11 cellular contexts compared by ENCODE assay signal in the genomic region with DNA sequence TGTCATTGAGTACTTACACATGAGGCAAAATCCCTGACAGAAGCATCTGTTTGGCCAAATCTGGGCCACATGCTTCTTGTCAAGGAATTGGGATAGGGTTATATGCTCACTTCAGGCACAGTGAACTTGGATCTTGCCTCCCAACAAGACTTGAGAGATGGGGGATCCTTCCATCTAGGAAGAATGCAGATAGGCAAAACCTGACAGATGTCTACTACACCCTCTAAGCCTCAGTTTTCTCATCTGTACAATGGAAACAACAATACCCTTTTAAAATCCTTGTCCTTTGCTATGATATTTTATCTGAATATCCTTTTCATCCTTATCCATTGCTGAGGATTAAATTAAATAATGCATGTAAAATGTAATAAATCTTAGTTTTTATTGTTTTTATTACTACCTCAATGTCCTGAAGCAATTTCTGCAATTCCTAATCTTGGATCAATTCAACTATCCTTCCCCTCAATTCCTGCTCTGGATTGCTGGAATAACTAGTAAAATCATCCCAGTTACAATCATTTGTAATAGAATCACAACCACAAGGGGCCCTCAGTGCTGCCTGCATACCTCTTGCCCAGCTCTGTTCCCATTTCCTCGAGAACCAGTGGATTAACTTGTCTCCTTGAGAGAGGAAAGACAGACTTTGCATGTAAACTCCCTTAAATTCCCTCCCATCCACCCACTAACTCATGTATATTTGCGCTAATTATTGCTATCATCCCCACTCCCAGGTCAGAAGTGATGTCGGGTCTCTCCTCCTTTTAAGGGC. TPM values are rescaled to one million over a fixed set of nuclear protein-coding genes. Genes with fewer than 3 reads are reported as not detected.
A peak's percentile ranks its signal among the peaks of the same experiment; 100 is the strongest.
DNase-seq lines count a peak whose midpoint lies in the region; ATAC-seq, FAIRE-seq and TF ChIP-seq lines count a peak whose summit lies in the region.
"Had no signal": no experiment of that assay in that cellular context is flagged by ENCODE, and none has a peak within 500 bp of the region (broad histone marks: within the 10 kb centered on the region; RNA-seq: fewer than 3 reads in every experiment).

No MANE protein-coding gene starts in this region.

- H3K4me3 ChIP-seq in BJ (ENCODE audit: low read depth, low read length) (no peak overlapping the region), brain microvascular endothelial cell (ENCODE audit: low read depth, low read length) (no peak overlapping the region), HepG2 (replicated peaks in 1 of 3; ENCODE audit: insufficient read depth in 1 of 3, low read depth in 2 of 3, low read length in 3 of 3) (no peak overlapping the region)

- TF ChIP-seq CTCF in BJ (IDR thresholded peaks at IDR 0.05; ENCODE audit: insufficient read depth, low read depth, low read length): peak; percentile 47
- peak; percentile 61 for TF ChIP-seq CTCF in brain microvascular endothelial cell (IDR thresholded peaks at IDR 0.05; ENCODE audit: low read depth, low read length, missing control alignments)
- TF ChIP-seq CTCF in HepG2 (CRISPR knock-in tag; IDR thresholded peaks at IDR 0.05): no peak

- TF ChIP-seq EP300 in HepG2 (IDR thresholded peaks at IDR 0.05; ENCODE audit: low read depth in 2 of 2, low read length in 2 of 2): no peak
- TF ChIP-seq EP300 in HepG2 (CRISPR knock-in tag; IDR thresholded peaks at IDR 0.05; ENCODE audit: borderline replicate concordance): no peak

- no peaks in the 10 kb centered on the region for H3K9me3 ChIP-seq in HepG2 (ENCODE audit: low read length)

- H3K4me1 ChIP-seq in HepG2 (ENCODE audit: insufficient read depth, low read length): no peaks in the 10 kb centered on the region

- CTCF ChIA-PET in BJ (lab: Yijun Ruan, JAX) (interaction anchor here (1.1 kb wide), 1 partner anchor 13 kb away, joined by 3 read pairs; no protein-coding TSS in a partner anchor), HepG2 (lab: Yijun Ruan, JAX; ENCODE audit: low intra/inter-chr PET ratio, low total read pairs) (no interaction called here)

- no peak overlapping the region for H2AFZ ChIP-seq in HepG2 (ENCODE audit: low read length)

- DNase-seq in BJ (ENCODE audit: low read depth): no peak
- peak; percentile 27 for DNase-seq in HT-29 (ENCODE audit: low spot score)
- DNase-seq in brain microvascular endothelial cell: peak; percentile 38
- DNase-seq in HepG2 (ENCODE audit: low spot score): no peak
- no peak for DNase-seq in mucosa of gallbladder (ENCODE audit: low spot score)
- DNase-seq in glomerular visceral epithelial cell (ENCODE audit: extremely low spot score): no peak
- no peak for DNase-seq in GM19238 (ENCODE audit: insufficient read length, low spot score)
- DNase-seq in anterior cingulate cortex (lab: John Stamatoyannopoulos, UW): no peak
- DNase-seq: midbrain had no signal

- WGBS in HepG2 (ENCODE audit: low lambda C conversion rate): 37% methylated on average over 3 of the region's 3 CpGs

- POLR2A ChIA-PET in BJ (lab: Charles Lee): no interaction called here
- POLR2A ChIA-PET in HepG2 (lab: Yijun Ruan, JAX): no interaction called here

- H3K4me2 ChIP-seq in HepG2 (ENCODE audit: low read depth, low read length): no peak overlapping the region

- H3K27ac ChIP-seq in brain microvascular endothelial cell: no peak overlapping the region
- H3K27ac ChIP-seq in HepG2 (ENCODE audit: extremely low read length, insufficient read depth, low read length): no peak overlapping the region

- no peak overlapping the region for H3K9ac ChIP-seq in HepG2 (ENCODE audit: insufficient read depth, low read depth, low read length)

- no peaks in the 10 kb centered on the region for H3K36me3 ChIP-seq in BJ (ENCODE audit: control insufficient read depth, insufficient read depth, low read length)
- no peaks in the 10 kb centered on the region for H3K36me3 ChIP-seq in brain microvascular endothelial cell (replicated peaks)
- no peaks in the 10 kb centered on the region for H3K36me3 ChIP-seq in HepG2 (replicated peaks in 1 of 2; ENCODE audit: control insufficient read depth in 1 of 2, insufficient read depth in 2 of 2, low read length in 2 of 2)

- H4K20me1 ChIP-seq in HepG2 (ENCODE audit: insufficient read depth, low read length): no peaks in the 10 kb centered on the region

- peak; percentile 15 for FAIRE-seq in HepG2 (lab: Jason Lieb, UNC)
- FAIRE-seq: endometrium had no signal

- no peaks in the 10 kb centered on the region for H3K79me2 ChIP-seq in HepG2 (ENCODE audit: insufficient read depth, low read length)

- H3K27me3 ChIP-seq in BJ (ENCODE audit: control insufficient read depth, insufficient read depth, low read length) (no peaks in the 10 kb centered on the region), brain microvascular endothelial cell (replicated peaks) (no peaks in the 10 kb centered on the region), HepG2 (ENCODE audit: control insufficient read depth in 1 of 2, insufficient read depth in 2 of 2, low read length in 2 of 2) (no peaks in the 10 kb centered on the region; a peak in 1 of 5 replicates)

- no peak for TF ChIP-seq RAD21 in HepG2 (CRISPR knock-in tag; IDR thresholded peaks at IDR 0.05)

- in situ Hi-C loops in brain microvascular endothelial cell (cut with HindIII; ENCODE audit: low pct_ligation_motif_present, low sequenced_read_pairs): no loop called here
- in situ Hi-C loops in HepG2 (cut with HindIII; ENCODE audit: extremely low pct_ligation_motif_present, low pct_unique_long_range_greater_than_20kb): no loop called here

- TF ChIP-seq POLR2A in HepG2 (IDR thresholded peaks at IDR 0.05; ENCODE audit: insufficient read depth in 1 of 2, low read depth in 2 of 2, low read length in 2 of 2): no peak

- ATAC-seq in HepG2: peak; percentile 59
- ATAC-seq: activated CD4-positive, CD25-positive, alpha-beta regulatory T cell treated with anti-CD3 and anti-CD28 coated beads, Interleukin-2, amount 50 U/mL, for 24 hours had no signal

- intact Hi-C loops in HepG2 (cut with micrococcal nuclease; ENCODE audit: unreplicated experiment): no loop called here

- no TSS peak for BruUV-seq in HepG2 (replicated peaks; lab: Mats Ljungman, UMichigan)

TF ChIP-seq in HepG2, 621 proteins besides CTCF, POLR2A, EP300 and RAD21:
- TF ChIP-seq SMC3 (IDR thresholded peaks at IDR 0.05; ENCODE audit: low read length) (peak; percentile 40; the same call in 1 of the 2 replicates), LCORL (IDR thresholded peaks at IDR 0.05) (no peak), LCORL (CRISPR knock-in tag; IDR thresholded peaks at IDR 0.05) (no peak), STAG1 (CRISPR knock-in tag; IDR thresholded peaks at IDR 0.05) (peak; percentile 25), DNMT3B (CRISPR knock-in tag; conservative IDR thresholded peaks at IDR 0.05) (no peak)

RNA-seq across cellular contexts. Expression of a gene that starts 8.1 kb away (rescaled TPM):
- polyA plus RNA-seq in BJ (2011; rRNA removed): 17.3 and 33.9 TPM in 2 replicates
- 19.5 and 23.1 TPM in 2 replicates for polyA minus RNA-seq in BJ (2011; rRNA and poly(A)+ RNA removed)
- total RNA-seq in HT-29 (2014; rRNA removed; shearing (Covaris generic)): 5.8 and 7.0 TPM in 2 replicates
- total RNA-seq in HepG2 (2016; rRNA removed; fragmentation: Illumina TruSeq; extraction: Trizol): 23.6 and 24.2 TPM in 2 replicates
- 8.5 and 8.7 TPM in 2 replicates for total RNA-seq in HepG2 (2016; cell fraction: cytosol; rRNA removed; fragmentation: Illumina TruSeq; extraction: Trizol; ENCODE audit: low read depth)
- total RNA-seq in HepG2 (2016; cell fraction: insoluble cytoplasmic fraction; rRNA removed; fragmentation: Illumina TruSeq; extraction: Trizol): 22.0 and 24.6 TPM in 2 replicates
- total RNA-seq in HepG2 (2016; cell fraction: membrane; rRNA removed; fragmentation: Illumina TruSeq; extraction: Trizol): 19.5 and 20.9 TPM in 2 replicates
- 25.0 and 27.4 TPM in 2 replicates for total RNA-seq in HepG2 (2016; cell fraction: nucleus; rRNA removed; fragmentation: Illumina TruSeq; extraction: Trizol)
- 14.8 and 22.3 TPM in 2 replicates for polyA plus RNA-seq in HepG2 (2011; rRNA removed)
- 8.3 and 15.5 TPM in 2 replicates for polyA plus RNA-seq in HepG2 (2011; cell fraction: cytosol; rRNA removed)
- polyA plus RNA-seq in HepG2 (2011; cell fraction: nucleus; rRNA removed): 3.2 and 4.7 TPM in 2 replicates
- polyA plus RNA-seq in HepG2 (2012): 13.5 and 14.3 TPM in 2 replicates
- polyA plus RNA-seq in HepG2 (2016; cell fraction: cytosol; fragmentation: Illumina TruSeq; extraction: Trizol; ENCODE audit: low read depth): 2.4 and 2.7 TPM in 2 replicates
- 19.9 and 21.2 TPM in 2 replicates for polyA plus RNA-seq in HepG2 (2016; cell fraction: insoluble cytoplasmic fraction; fragmentation: Illumina TruSeq; extraction: Trizol; ENCODE audit: low read depth)
- 10.1 and 10.3 TPM in 2 replicates for polyA plus RNA-seq in HepG2 (2016; cell fraction: membrane; fragmentation: Illumina TruSeq; extraction: Trizol; ENCODE audit: low read depth)
- polyA plus RNA-seq in HepG2 (2016; cell fraction: nucleus; fragmentation: Illumina TruSeq; extraction: Trizol; ENCODE audit: insufficient read depth, low read depth): 23.7 and 24.4 TPM in 2 replicates
- polyA minus RNA-seq in HepG2 (2011; rRNA and poly(A)+ RNA removed; ENCODE audit: low replicate concordance): 26.4 and 36.0 TPM in 2 replicates
- polyA minus RNA-seq in HepG2 (2011; cell fraction: cytosol; rRNA and poly(A)+ RNA removed): 25.1 and 26.4 TPM in 2 replicates
- 20.7 and 27.1 TPM in 2 replicates for polyA minus RNA-seq in HepG2 (2011; cell fraction: nucleus; rRNA and poly(A)+ RNA removed)
- 32.6 TPM for total RNA-seq in mucosa of gallbladder

Comparison
In these comparisons a context has a peak if more than half of its experiments do, and no peak if none do; other contexts are left out.
1. DNase-seq: peak in HT-29 (single experiment) and brain microvascular endothelial cell (single experiment); none in BJ (single experiment), HepG2 (single experiment), mucosa of gallbladder (single experiment), glomerular visceral epithelial cell (single experiment), GM19238 (single experiment) and anterior cingulate cortex (0 of 58).